ENCODE assay signal across 18 cellular contexts in genomic region chr11:74543991-74544390, GRCh38. TPM values are rescaled to one million over a fixed set of nuclear protein-coding genes. Genes with fewer than 3 reads are reported as not detected.
DNase-seq lines count a peak whose midpoint lies in the region; ATAC-seq and TF ChIP-seq lines count a peak whose summit lies in the region.
"Had no signal": no experiment of that assay in that cellular context is flagged by ENCODE, and none has a peak within 500 bp of the region (broad histone marks: within the 10 kb centered on the region; RNA-seq: fewer than 3 reads in every experiment).

No MANE protein-coding gene starts in this region.

- peak; percentile 28 for DNase-seq in NCI-H2196 (lab: John Stamatoyannopoulos, UW; ENCODE audit: unreplicated experiment)
- no peak for DNase-seq in NCI-H2196 treated with DMSO at 0.1 percent for 48 hours (lab: John Stamatoyannopoulos, UW; ENCODE audit: unreplicated experiment)
- no peak for DNase-seq in HCT116 (ENCODE audit: low read depth, low spot score)
- peak; percentile 25 to 64 for DNase-seq in PC-9
- peak; percentile 57 for DNase-seq in osteocyte (ENCODE audit: extremely low spot score, unreplicated experiment)
- no peak for DNase-seq in occipital lobe (lab: John Stamatoyannopoulos, UW)
- no peak for DNase-seq in Right ventricle myocardium superior
- DNase-seq: ACHN; CD4-positive, alpha-beta T cell; endodermal cell; SIG-M5; stimulated activated naive CD4-positive, alpha-beta T cell had no signal

- H3K27ac Mint-ChIP-seq in osteocyte (ENCODE audit: unreplicated experiment), result no peak overlapping the region
- H3K27ac Mint-ChIP-seq: activated T-helper 17 cell treated with anti-CD3 and anti-CD28 coated beads, Interleukin-2, amount 50 U/mL, for 72 hours; CD4-positive, alpha-beta T cell; endodermal cell; neural progenitor cell; T-helper 1 cell treated with Interleukin-12 subunit alpha and Interleukin-12 subunit beta and Interleukin-4 antibody, amounts not matched to agents 30 μg/mL and 1 μg/mL, for 36 hours; WTC11 had no signal

- no peak for TF ChIP-seq CTCF in HCT116 (IDR thresholded peaks at IDR 0.05 in 2 of 3, conservative IDR thresholded peaks at IDR 0.05 in 1 of 3; ENCODE audit: borderline replicate concordance in 1 of 3, insufficient read depth in 1 of 3, low read depth in 2 of 3, low read length in 2 of 3)
- TF ChIP-seq CTCF in PC-9 (conservative IDR thresholded peaks at IDR 0.05), result no peak
- TF ChIP-seq CTCF in osteocyte (IDR thresholded peaks at IDR 0.05), result no peak

- ATAC-seq in HCT116 (no peak), GM18858 (IDR thresholded peaks at IDR 0.05; ENCODE audit: unreplicated experiment) (no peak), Right ventricle myocardium superior (ENCODE audit: poor library complexity) (no peak)
- ATAC-seq: activated T-helper 17 cell treated with anti-CD3 and anti-CD28 coated beads, Interleukin-2, amount 50 U/mL, for 72 hours; WTC11 had no signal

- RAD21 ChIA-PET in HCT116 (lab: Charles Lee; ENCODE audit: low non-redundant PET in 1 of 2, low total read pairs in 2 of 2, uncharacterized antibody in 2 of 2, unreplicated experiment in 2 of 2), result no interaction called here

- CTCF ChIA-PET in HCT116 (lab: Charles Lee) (no interaction called here), PC-9 (lab: Charles Lee) (no interaction called here)

- no peak overlapping the region for H3K4me2 ChIP-seq in HCT116 (ENCODE audit: low read length)
- no peak overlapping the region for H3K4me2 ChIP-seq in PC-9
- H3K4me2 ChIP-seq: neural progenitor cell had no signal

- no peaks in the 10 kb centered on the region for H3K36me3 ChIP-seq in HCT116 (ENCODE audit: control insufficient read depth in 1 of 2, insufficient read depth in 2 of 2, low read length in 2 of 2)
- no peaks in the 10 kb centered on the region for H3K36me3 ChIP-seq in PC-9 (ENCODE audit: low read depth)
- H3K36me3 ChIP-seq: neural progenitor cell, tibial nerve had no signal

- TF ChIP-seq RAD21 in HCT116 (IDR thresholded peaks at IDR 0.05; ENCODE audit: low read depth), result no peak

- H4K20me1 ChIP-seq in HCT116 (ENCODE audit: insufficient read depth) (no peaks in the 10 kb centered on the region), PC-9 (ENCODE audit: insufficient read depth) (no peaks in the 10 kb centered on the region)

- H2AFZ ChIP-seq in HCT116 (ENCODE audit: low read depth, low read length, poor library complexity, severe bottlenecking) (no peak overlapping the region), PC-9 (no peak overlapping the region)
- H2AFZ ChIP-seq: neural progenitor cell had no signal

- H3F3A ChIP-seq in PC-9 (ENCODE audit: insufficient read depth, low read depth), result peaks cover 14% of the 10 kb centered on the region; the same call in 1 of the 2 replicates

- peaks cover 5% of the 10 kb centered on the region for H3K4me1 Mint-ChIP-seq in osteocyte (ENCODE audit: unreplicated experiment)
- H3K4me1 Mint-ChIP-seq: activated T-helper 17 cell treated with anti-CD3 and anti-CD28 coated beads, Interleukin-2, amount 50 U/mL, for 72 hours had no signal

- no peaks in the 10 kb centered on the region for H3K36me3 Mint-ChIP-seq in osteocyte (ENCODE audit: unreplicated experiment)
- H3K36me3 Mint-ChIP-seq: neural progenitor cell had no signal

- H3K27ac ChIP-seq in HCT116 (ENCODE audit: low read depth, low read length) (no peak overlapping the region), PC-9 (no peak overlapping the region)
- H3K27ac ChIP-seq: neural progenitor cell, tibial nerve had no signal

- H3K9me3 ChIP-seq in HCT116 (ENCODE audit: control insufficient read depth in 1 of 2, insufficient read depth in 1 of 2, low read depth in 1 of 2, low read length in 2 of 2) (peaks cover 0 to 11% of the 10 kb centered on the region in 2 experiments; a peak in 1 of 4 replicates), PC-9 (ENCODE audit: insufficient read depth, low read depth) (peaks cover 14% of the 10 kb centered on the region)
- H3K9me3 ChIP-seq: tibial nerve had no signal

- H3K9ac ChIP-seq in HCT116 (ENCODE audit: low read length), result no peak overlapping the region
- H3K9ac ChIP-seq: neural progenitor cell had no signal

- H3K27me3 Mint-ChIP-seq in osteocyte (ENCODE audit: unreplicated experiment), result peaks cover 11% of the 10 kb centered on the region
- H3K27me3 Mint-ChIP-seq: activated T-helper 17 cell treated with anti-CD3 and anti-CD28 coated beads, Interleukin-2, amount 50 U/mL, for 72 hours had no signal

- TF ChIP-seq POLR2A in HCT116 (IDR thresholded peaks at IDR 0.05; ENCODE audit: borderline replicate concordance, extremely low read depth, insufficient read depth, insufficient read length), result no peak

- H3K4me3 Mint-ChIP-seq in osteocyte (ENCODE audit: unreplicated experiment), result no peak overlapping the region
- H3K4me3 Mint-ChIP-seq: activated T-helper 17 cell treated with anti-CD3 and anti-CD28 coated beads, Interleukin-2, amount 50 U/mL, for 72 hours; CD4-positive, alpha-beta T cell; endodermal cell; neural progenitor cell; T-helper 1 cell treated with Interleukin-12 subunit alpha and Interleukin-12 subunit beta and Interleukin-4 antibody, amounts not matched to agents 30 μg/mL and 1 μg/mL, for 36 hours; WTC11 had no signal

- BruUV-seq in HCT116 (replicated peaks; lab: Mats Ljungman, UMichigan) (no TSS peak), PC-9 (replicated peaks; lab: Mats Ljungman, UMichigan) (no TSS peak)

- H3K79me2 ChIP-seq in HCT116 (ENCODE audit: insufficient read depth, low read length) (no peaks in the 10 kb centered on the region), PC-9 (ENCODE audit: low read depth) (no peaks in the 10 kb centered on the region)

- H3K4me3 ChIP-seq in HCT116 (replicated peaks in 1 of 2; ENCODE audit: low read depth in 1 of 2, low read length in 2 of 2) (no peak overlapping the region), PC-9 (no peak overlapping the region)
- H3K4me3 ChIP-seq: neural progenitor cell, tibial nerve had no signal

- H3K4me1 ChIP-seq in HCT116 (ENCODE audit: control insufficient read depth in 1 of 2, insufficient read depth in 2 of 2, low read length in 2 of 2), result peaks cover 0 to 3% of the 10 kb centered on the region in 2 experiments; a peak in 1 of 4 replicates
- peaks cover 26% of the 10 kb centered on the region for H3K4me1 ChIP-seq in PC-9 (replicated peaks; ENCODE audit: insufficient read depth)
- H3K4me1 ChIP-seq: neural progenitor cell, tibial nerve had no signal

- intact Hi-C loops in HCT116 (cut with micrococcal nuclease), result no loop called here
- intact Hi-C loops in PC-9 (cut with micrococcal nuclease; ENCODE audit: unreplicated experiment), result no loop called here
- intact Hi-C loops in Right ventricle myocardium superior (cut with DNase I), result no loop called here

- POLR2A ChIA-PET in HCT116 (lab: Charles Lee) (no interaction called here), PC-9 (lab: Charles Lee; ENCODE audit: unreplicated experiment) (no interaction called here)

- H3K27me3 ChIP-seq in HCT116 (ENCODE audit: insufficient read depth, low read length) (no peaks in the 10 kb centered on the region), PC-9 (ENCODE audit: insufficient read depth, low read depth) (no peaks in the 10 kb centered on the region)
- H3K27me3 ChIP-seq: neural progenitor cell, tibial nerve had no signal

- H3K9me3 Mint-ChIP-seq in osteocyte (ENCODE audit: unreplicated experiment), result no peaks in the 10 kb centered on the region
- H3K9me3 Mint-ChIP-seq: activated T-helper 17 cell treated with anti-CD3 and anti-CD28 coated beads, Interleukin-2, amount 50 U/mL, for 72 hours had no signal

- H3K9me2 ChIP-seq in HCT116 (ENCODE audit: insufficient read depth) (no peaks in the 10 kb centered on the region), PC-9 (ENCODE audit: insufficient read depth) (no peaks in the 10 kb centered on the region)

TF ChIP-seq in HCT116, 20 proteins besides CTCF, POLR2A, EP300 and RAD21:
- TF ChIP-seq CBX3 (IDR thresholded peaks at IDR 0.05; ENCODE audit: low read depth), result peak; percentile 67; the same call in 1 of the 2 replicates
- no peak for TF ChIP-seq MAX (IDR thresholded peaks at IDR 0.05)
- no peak for TF ChIP-seq EZH2 (IDR thresholded peaks at IDR 0.05)
- no peak for TF ChIP-seq EGR1 (IDR thresholded peaks at IDR 0.05; ENCODE audit: low read depth)
TF ChIP-seq in HCT116: peak in this region for 1.

RNA-seq across cellular contexts. Expression of gene POLD3, which starts 48.4 kb away (rescaled TPM):
- total RNA-seq in HCT116 (2021; ENCODE audit: unreplicated experiment) (18.9 TPM), PC-9 (2021) (41.2 and 44.1 TPM in 2 replicates), osteocyte (12.8 and 16.2 TPM in 2 replicates), occipital lobe (14.5 TPM), Right ventricle myocardium superior (5.6 TPM)
- polyA plus RNA-seq in HCT116 (2012), result 8.1 and 8.2 TPM in 2 replicates

RNA-seq across cellular contexts. Expression of gene LIPT2, which starts 50.5 kb away (rescaled TPM):
- 3.4 TPM for total RNA-seq in HCT116 (2021; ENCODE audit: unreplicated experiment)
- polyA plus RNA-seq in HCT116 (2012), result 3.3 and 3.6 TPM in 2 replicates
- total RNA-seq in PC-9 (2021), result 5.8 and 6.8 TPM in 2 replicates
- total RNA-seq in osteocyte, result 1.6 and 3.5 TPM in 2 replicates
- total RNA-seq in occipital lobe, result 3.1 TPM
- 3.3 TPM for total RNA-seq in Right ventricle myocardium superior

Comparison
In these comparisons a context has a peak if more than half of its experiments do, and no peak if none do; other contexts are left out.
1. DNase-seq: peak in NCI-H2196 (single experiment), PC-9 (2 of 2) and osteocyte (single experiment); none in NCI-H2196 treated with DMSO at 0.1 percent for 48 hours (single experiment), HCT116 (single experiment), occipital lobe (single experiment) and Right ventricle myocardium superior (single experiment).